ENCODE assay signal across 11 cellular contexts in the genomic region with DNA sequence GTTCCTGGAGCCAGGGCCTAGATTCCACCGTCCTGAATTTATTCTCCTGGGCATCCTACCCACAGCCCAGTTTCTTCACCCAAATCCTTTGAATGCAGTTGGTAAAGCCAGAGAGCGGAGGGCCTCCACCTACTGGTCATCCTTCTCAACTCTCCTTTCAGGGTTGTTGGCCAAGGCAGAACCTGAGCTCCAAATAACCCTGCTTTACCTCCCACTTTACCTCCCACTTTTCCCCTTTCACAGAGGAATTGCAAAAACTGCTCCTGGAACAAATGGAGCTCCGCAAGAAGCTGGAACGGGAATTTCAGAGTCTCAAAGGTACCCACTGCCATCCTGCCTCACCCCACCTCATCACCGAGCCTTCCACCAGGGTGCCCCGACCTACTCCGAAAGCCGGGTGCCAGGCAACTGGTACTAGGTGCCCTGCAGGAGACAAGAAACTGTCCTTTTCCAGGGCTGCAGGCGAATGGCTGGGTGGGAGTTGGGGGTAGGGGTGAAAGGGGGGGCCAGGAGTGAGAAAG. TPM values are rescaled to one million over a fixed set of nuclear protein-coding genes. Genes with fewer than 3 reads are reported as not detected.
DNase-seq lines count a peak whose midpoint lies in the region; ATAC-seq and TF ChIP-seq lines count a peak whose summit lies in the region.
"Had no signal": no experiment of that assay in that cellular context is flagged by ENCODE, and none has a peak within 500 bp of the region (broad histone marks: within the 10 kb centered on the region; RNA-seq: fewer than 3 reads in every experiment).

No MANE protein-coding gene starts in this region.

- H3K27me3 Mint-ChIP-seq in GM23338 (ENCODE audit: insufficient read depth, low read depth, poor library complexity): peaks cover 91% of the 10 kb centered on the region
- H3K27me3 Mint-ChIP-seq in natural killer cell (ENCODE audit: low read depth in 2 of 2): peaks cover 60 to 71% of the 10 kb centered on the region in 2 donors
- peaks cover 57% of the 10 kb centered on the region for H3K27me3 Mint-ChIP-seq in activated CD4-positive, alpha-beta T cell treated with anti-CD3 and anti-CD28 coated beads for 36 hours

- no peak overlapping the region for H3K14ac ChIP-seq in mesenchymal stem cell (ENCODE audit: low read length in 2 of 2)

- H3K79me2 ChIP-seq in GM23338 (replicated peaks; ENCODE audit: insufficient read depth): no peaks in the 10 kb centered on the region

- H2BK12ac ChIP-seq in mesenchymal stem cell (ENCODE audit: low read length in 2 of 2): no peak overlapping the region

- H3K9me2 ChIP-seq in GM23338 (ENCODE audit: insufficient read depth): no peaks in the 10 kb centered on the region

- H2BK5ac ChIP-seq in mesenchymal stem cell (ENCODE audit: low read depth, low read length, poor library complexity, severe bottlenecking): no peak overlapping the region

- H3K9me3 Mint-ChIP-seq in GM23338: peaks cover 7% of the 10 kb centered on the region; the same call in 1 of the 3 replicates
- no peaks in the 10 kb centered on the region for H3K9me3 Mint-ChIP-seq in natural killer cell
- H3K9me3 Mint-ChIP-seq in activated CD4-positive, alpha-beta T cell treated with anti-CD3 and anti-CD28 coated beads for 36 hours (ENCODE audit: low read depth): no peaks in the 10 kb centered on the region

- no peak overlapping the region for H3K4ac ChIP-seq in mesenchymal stem cell (ENCODE audit: low read depth in 1 of 2, low read length in 2 of 2)

- H3K4me2 ChIP-seq in GM23338: peak overlapping the region; percentile 67
- no peak overlapping the region for H3K4me2 ChIP-seq in mesenchymal stem cell (ENCODE audit: low read length, poor library complexity, severe bottlenecking)

- 48% methylated on average over 9 of the region's 9 CpGs for WGBS in mesenchymal stem cell

- intact Hi-C loops in natural killer cell (cut with micrococcal nuclease): no loop called here
- intact Hi-C loops in activated CD4-positive, alpha-beta T cell treated with anti-CD3 and anti-CD28 coated beads for 36 hours (cut with DNase I, micrococcal nuclease): loop anchor here (5.0 to 10.0 kb wide), 4 partner anchors 70 to 927 kb away; no protein-coding TSS in a partner anchor

- H3K27ac ChIP-seq in GM23338 (ENCODE audit: low read depth): no peak overlapping the region
- no peak overlapping the region for H3K27ac ChIP-seq in mesenchymal stem cell (ENCODE audit: low read length, poor library complexity, severe bottlenecking)

- CTCF ChIA-PET in activated CD4-positive, alpha-beta T cell treated with anti-CD3 and anti-CD28 coated beads for 36 hours (lab: Charles Lee): interaction anchor here (0.7 to 2.8 kb wide), 5 partner anchors 9 to 401 kb away, joined by 3 to 14 read pairs (median 3); no protein-coding TSS in a partner anchor

- H4K20me1 ChIP-seq in GM23338 (replicated peaks; ENCODE audit: insufficient read depth): peaks cover 8% of the 10 kb centered on the region; the same call in 1 of the 2 replicates

- H3K4me3 Mint-ChIP-seq in GM23338 (no peak overlapping the region; the same call in 1 of the 3 replicates), natural killer cell (no peak overlapping the region)
- H3K4me3 Mint-ChIP-seq in activated CD4-positive, alpha-beta T cell treated with anti-CD3 and anti-CD28 coated beads for 36 hours: no peak overlapping the region

- H3K27me3 ChIP-seq in GM23338 (ENCODE audit: insufficient read depth) (peaks cover 100% of the 10 kb centered on the region), mesenchymal stem cell (ENCODE audit: control insufficient read depth in 1 of 2, insufficient read depth in 1 of 2, low read length in 2 of 2) (peaks cover 89% of the 10 kb centered on the region in 2 experiments)

- no peak overlapping the region for H3K9ac ChIP-seq in mesenchymal stem cell (ENCODE audit: low read length)

- no peak overlapping the region for H2BK120ac ChIP-seq in mesenchymal stem cell (ENCODE audit: low read depth, low read length)

- H3K36me3 ChIP-seq in GM23338 (ENCODE audit: insufficient read depth) (no peaks in the 10 kb centered on the region), mesenchymal stem cell (ENCODE audit: control insufficient read depth in 1 of 2, insufficient read depth in 2 of 2, low read depth in 1 of 2, low read length in 2 of 2) (no peaks in the 10 kb centered on the region)

- no peak overlapping the region for H3K23ac ChIP-seq in mesenchymal stem cell (ENCODE audit: low read length in 2 of 2)

- peak; percentile 51 to 68 for TF ChIP-seq CTCF in GM23338 (conservative IDR thresholded peaks at IDR 0.05; ENCODE audit: low read depth in 2 of 2)
- no peak for TF ChIP-seq CTCF in natural killer cell (IDR thresholded peaks at IDR 0.05)

- H4K91ac ChIP-seq in mesenchymal stem cell (ENCODE audit: low read length): no peak overlapping the region

- H3K36me3 Mint-ChIP-seq in GM23338 (ENCODE audit: low read depth) (no peaks in the 10 kb centered on the region), natural killer cell (no peaks in the 10 kb centered on the region)
- H3K36me3 Mint-ChIP-seq in activated CD4-positive, alpha-beta T cell treated with anti-CD3 and anti-CD28 coated beads for 36 hours (ENCODE audit: low read depth): no peaks in the 10 kb centered on the region

- no peaks in the 10 kb centered on the region for H3K9me3 ChIP-seq in mesenchymal stem cell (ENCODE audit: control insufficient read depth, low read length)

- peaks cover 46% of the 10 kb centered on the region for H3K4me1 ChIP-seq in GM23338 (ENCODE audit: insufficient read depth)
- peaks cover 22% of the 10 kb centered on the region for H3K4me1 ChIP-seq in mesenchymal stem cell (ENCODE audit: control insufficient read depth, insufficient read depth, low read depth, low read length)

- no peak overlapping the region for H2BK15ac ChIP-seq in mesenchymal stem cell (ENCODE audit: low read depth, poor library complexity, severe bottlenecking)

- peak; percentile 25 for DNase-seq in COLO668 (lab: John Stamatoyannopoulos, UW; ENCODE audit: unreplicated experiment)
- peak; percentile 77 for DNase-seq in GM23338 (ENCODE audit: low spot score)
- peak; percentile 41 for DNase-seq in kidney glomerular epithelial cell (lab: John Stamatoyannopoulos, UW)
- no peak for DNase-seq in KG1 (lab: John Stamatoyannopoulos, UW)
- DNase-seq in natural killer cell: no peak
- no peak for DNase-seq in activated CD4-positive, alpha-beta T cell treated with anti-CD3 and anti-CD28 coated beads for 36 hours
- DNase-seq in mesenchymal stem cell: no peak

- H3K79me1 ChIP-seq in mesenchymal stem cell (replicated peaks; ENCODE audit: low read length, poor library complexity, severe bottlenecking): no peaks in the 10 kb centered on the region

- H3K18ac ChIP-seq in mesenchymal stem cell (ENCODE audit: low read depth in 1 of 2, low read length in 2 of 2): no peak overlapping the region

- POLR2A ChIA-PET in activated CD4-positive, alpha-beta T cell treated with anti-CD3 and anti-CD28 coated beads for 36 hours (lab: Charles Lee): no interaction called here

- H3K4me3 ChIP-seq in GM23338: peak overlapping the region; percentile 71
- H3K4me3 ChIP-seq in mesenchymal stem cell (ENCODE audit: insufficient read depth in 1 of 2, low read depth in 1 of 2, low read length in 2 of 2): no peak overlapping the region

- peak; percentile 0; the same call in 1 of the 3 replicates for ATAC-seq in GM23338
- peak; percentile 64 for ATAC-seq in SK-N-SH treated with all-trans-retinoic acid at 6 μM for 48 hours
- ATAC-seq in natural killer cell: no peak
- ATAC-seq in activated CD4-positive, alpha-beta T cell treated with anti-CD3 and anti-CD28 coated beads for 36 hours: no peak
- ATAC-seq: sciatic nerve had no signal

- H3K4me1 Mint-ChIP-seq in GM23338 (peaks cover 40% of the 10 kb centered on the region), natural killer cell (peaks cover 38 to 53% of the 10 kb centered on the region in 2 donors)
- H3K4me1 Mint-ChIP-seq in activated CD4-positive, alpha-beta T cell treated with anti-CD3 and anti-CD28 coated beads for 36 hours: peaks cover 41% of the 10 kb centered on the region

- H4K8ac ChIP-seq in mesenchymal stem cell (ENCODE audit: low read length): no peak overlapping the region

- no peak overlapping the region for H2AK5ac ChIP-seq in mesenchymal stem cell (ENCODE audit: low read length, severe bottlenecking)

- H2AFZ ChIP-seq in GM23338 (no peak overlapping the region), mesenchymal stem cell (ENCODE audit: low read depth, low read length) (no peak overlapping the region)

- H3K27ac Mint-ChIP-seq in GM23338 (no peak overlapping the region), natural killer cell (no peak overlapping the region)
- no peak overlapping the region for H3K27ac Mint-ChIP-seq in activated CD4-positive, alpha-beta T cell treated with anti-CD3 and anti-CD28 coated beads for 36 hours

- peaks cover 29% of the 10 kb centered on the region for H3F3A ChIP-seq in GM23338 (replicated peaks; ENCODE audit: low read depth)

TF ChIP-seq in GM23338, 12 proteins besides CTCF, POLR2A, EP300 and RAD21 (continues in another document):
- TF ChIP-seq EZH2 (IDR thresholded peaks at IDR 0.05; ENCODE audit: low read depth, unreplicated experiment) (peak; percentile 93), ZNF331 (CRISPR knock-in tag; IDR thresholded peaks at IDR 0.05; ENCODE audit: low read depth) (no peak)

TF ChIP-seq in SK-N-SH treated with all-trans-retinoic acid at 6 μM for 48 hours, 23 proteins besides CTCF, POLR2A, EP300 and RAD21 (continues in another document):
- TF ChIP-seq ZNF70 (CRISPR knock-in tag; IDR thresholded peaks at IDR 0.05) (no peak), TCF4 (CRISPR knock-in tag; IDR thresholded peaks at IDR 0.05; ENCODE audit: borderline replicate concordance) (no peak), ZNF565 (CRISPR knock-in tag; conservative IDR thresholded peaks at IDR 0.05; ENCODE audit: low read depth) (no peak)

RNA-seq across cellular contexts. Expression of a gene that starts 6.8 kb away (rescaled TPM):
- total RNA-seq in GM23338 (2014; rRNA removed; shearing (Covaris generic)): 0.17 and 0.19 TPM in 2 replicates
- not detected in 2 replicates for polyA plus RNA-seq in GM23338 (2016; fragmentation: Nextera tagmentation; extraction: Ambion mirVana)
- total RNA-seq in natural killer cell: 1 to 10 TPM; 2.0 to 2.9 (median 2.1) TPM
- under 1 TPM; 0.16 to 0.18 TPM for total RNA-seq in activated CD4-positive, alpha-beta T cell treated with anti-CD3 and anti-CD28 coated beads for 36 hours
- 0.06 TPM for polyA plus RNA-seq in mesenchymal stem cell (2013, experiment 1 of 2)
- polyA plus RNA-seq in mesenchymal stem cell (2013, experiment 2 of 2): 0.08 TPM

RNA-seq across cellular contexts. Expression of a gene that starts 7.8 kb away (rescaled TPM):
- not detected in 2 replicates for total RNA-seq in GM23338 (2014; rRNA removed; shearing (Covaris generic))
- not detected in 2 replicates for polyA plus RNA-seq in GM23338 (2016; fragmentation: Nextera tagmentation; extraction: Ambion mirVana)
- not detected for total RNA-seq in natural killer cell
- total RNA-seq in activated CD4-positive, alpha-beta T cell treated with anti-CD3 and anti-CD28 coated beads for 36 hours: not detected
- polyA plus RNA-seq in mesenchymal stem cell (2013, experiment 1 of 2): not detected
- polyA plus RNA-seq in mesenchymal stem cell (2013, experiment 2 of 2): not detected
- total RNA-seq: sciatic nerve had no signal
- polyA plus RNA-seq: esophagus, thymus had no signal

Comparison
In these comparisons a context has a peak if more than half of its experiments do, and no peak if none do; other contexts are left out.
1. DNase-seq: peak in COLO668 (single experiment), GM23338 (single experiment) and kidney glomerular epithelial cell (single experiment); none in KG1 (single experiment), natural killer cell (single experiment), activated CD4-positive, alpha-beta T cell treated with anti-CD3 and anti-CD28 coated beads for 36 hours (single experiment) and mesenchymal stem cell (single experiment).
2. ATAC-seq: peak in GM23338 (single experiment) and SK-N-SH treated with all-trans-retinoic acid at 6 μM for 48 hours (single experiment); none in natural killer cell (0 of 3) and activated CD4-positive, alpha-beta T cell treated with anti-CD3 and anti-CD28 coated beads for 36 hours (single experiment).